15 cellular contexts compared by ENCODE assay signal in the genomic region with DNA sequence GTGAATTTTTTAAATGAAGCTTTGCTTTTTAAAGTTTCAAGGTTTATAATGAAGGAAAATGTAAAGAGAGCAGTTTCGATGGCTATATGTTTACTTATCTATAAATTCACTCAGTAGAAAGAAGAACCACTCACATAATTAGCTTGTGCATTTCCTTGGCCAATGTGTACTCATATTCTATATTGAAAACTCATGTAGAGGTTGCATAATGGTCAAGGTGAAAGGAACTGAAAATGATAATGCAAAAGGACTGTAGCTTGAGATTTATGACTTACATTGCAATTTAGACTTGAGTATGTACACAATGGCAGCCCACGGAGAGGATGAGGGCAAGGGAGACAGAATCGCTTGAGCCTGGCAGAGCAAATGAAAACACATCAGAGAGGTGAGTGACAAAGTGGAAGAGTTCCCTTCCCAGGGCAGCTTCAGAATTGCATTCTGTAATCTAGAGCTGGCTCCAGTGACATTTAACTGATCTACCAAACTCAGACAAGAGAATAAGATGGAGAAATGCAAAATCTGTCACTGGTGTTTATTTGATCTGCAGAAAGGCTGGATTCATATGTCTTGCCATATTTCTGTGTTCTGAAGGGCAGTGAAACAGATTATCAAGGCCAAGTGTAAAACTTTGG.
DNase-seq lines count a peak whose midpoint lies in the region; ATAC-seq lines count a peak whose summit lies in the region.
"Had no signal": no experiment of that assay in that cellular context is flagged by ENCODE, and none has a peak within 500 bp of the region (broad histone marks: within the 10 kb centered on the region; RNA-seq: fewer than 3 reads in every experiment).

No MANE protein-coding gene starts in this region.

- intact Hi-C loops in Right ventricle myocardium superior (cut with DNase I), result no loop called here
- intact Hi-C loops in sciatic nerve (cut with DNase I), result no loop called here

- ATAC-seq in GM18511 (IDR thresholded peaks at IDR 0.05; ENCODE audit: unreplicated experiment), result peak; percentile 58
- peak; percentile 56 for ATAC-seq in HG03432 (IDR thresholded peaks at IDR 0.05; ENCODE audit: unreplicated experiment)
- no peak for ATAC-seq in Right ventricle myocardium superior (ENCODE audit: poor library complexity)
- no peak for ATAC-seq in sciatic nerve
- ATAC-seq: foreskin keratinocyte had no signal

- peak; percentile 43 for DNase-seq in NCI-H345 (lab: John Stamatoyannopoulos, UW)
- peak; percentile 35 for DNase-seq in fibroblast of peridontal ligament (ENCODE audit: extremely low read depth)
- no peak for DNase-seq in Right ventricle myocardium superior
- no peak for DNase-seq in NCI-H1694 (lab: John Stamatoyannopoulos, UW)
- no peak for DNase-seq in NK-92 treated with Interleukin-12 subunit alpha and Interleukin-12 subunit beta, amount 100 ng/mL, for 24 hours (lab: John Stamatoyannopoulos, UW)
- DNase-seq in sciatic nerve (ENCODE audit: low spot score), result no peak
- DNase-seq: activated CD4-positive, CD25-positive, alpha-beta regulatory T cell treated with anti-CD3 and anti-CD28 coated beads, Interleukin-2, amount 50 U/mL, for 72 hours; activated naive CD4-positive, alpha-beta T cell; AML-193; aorta; foreskin keratinocyte; NCI-H2171; stimulated activated CD4-positive, alpha-beta T cell treated with anti-CD3 and anti-CD28 coated beads, Interleukin-4, amount 100 ng/mL, for 24 hours had no signal

Comparison
In these comparisons a context has a peak if more than half of its experiments do, and no peak if none do; other contexts are left out.
1. ATAC-seq: peak in GM18511 (single experiment) and HG03432 (single experiment); none in Right ventricle myocardium superior (single experiment) and sciatic nerve (single experiment).
2. DNase-seq: peak in NCI-H345 (single experiment) and fibroblast of peridontal ligament (single experiment); none in Right ventricle myocardium superior (single experiment), NCI-H1694 (single experiment), NK-92 treated with Interleukin-12 subunit alpha and Interleukin-12 subunit beta, amount 100 ng/mL, for 24 hours (single experiment) and sciatic nerve (single experiment).